Comparison of ENCODE assay signal across 8 cellular contexts in genomic region chr17:81142301-81143199, GRCh38. TPM values are rescaled to one million over a fixed set of nuclear protein-coding genes. Genes with fewer than 3 reads are reported as not detected.
DNase-seq lines count a peak whose midpoint lies in the region; ATAC-seq and TF ChIP-seq lines count a peak whose summit lies in the region.

No MANE protein-coding gene starts in this region.

- 35 to 41% methylated on average over 25 of the region's 25 CpGs for WGBS in heart right ventricle, 2 donors

- H3K36me3 ChIP-seq in heart right ventricle: no peaks in the 10 kb centered on the region

- H3K27ac ChIP-seq in heart right ventricle: no peak overlapping the region

- intact Hi-C loops in heart right ventricle (cut with DNase I): loop anchor here in 9 of 10 donors (1.0 to 10.0 kb wide), 12 partner anchors 52 to 392 kb away; partner anchors contain the start of gene CEP131 (in 1 of the 9)

- H3K4me3 ChIP-seq in heart right ventricle: no peak overlapping the region

- no peaks in the 10 kb centered on the region for H3K27me3 ChIP-seq in heart right ventricle

- peak; percentile 47 to 77 (median 75) for TF ChIP-seq CTCF in heart right ventricle (IDR thresholded peaks at IDR 0.05)

- H3K4me1 ChIP-seq in heart right ventricle: peaks cover 0 to 9% (median 9%) of the 10 kb centered on the region in 9 donors

- DNase-seq in EL (peak; percentile 76), NCI-H1092 (lab: John Stamatoyannopoulos, UW) (peak; percentile 71), SKM-1 treated with dmso at 0.1 percent for 144 hours (lab: John Stamatoyannopoulos, UW; ENCODE audit: unreplicated experiment) (peak; percentile 60), amniotic epithelial cell (ENCODE audit: low read depth) (peak; percentile 68), heart right ventricle (peak; percentile 81 to 82), retina (peak; percentile 77)

- no peaks in the 10 kb centered on the region for H3K9me3 ChIP-seq in heart right ventricle

- ATAC-seq in heart right ventricle: peak; percentile 89 to 98 (median 92)
- no peak for ATAC-seq in HG03139 (IDR thresholded peaks at IDR 0.05; ENCODE audit: unreplicated experiment)
- ATAC-seq in GM21423 (IDR thresholded peaks at IDR 0.05; ENCODE audit: unreplicated experiment): no peak

RNA-seq across cellular contexts. Expression of gene PVALEF, which starts 22.8 kb away (rescaled TPM):
- not detected for total RNA-seq in heart right ventricle
- not detected for polyA plus RNA-seq in heart right ventricle

RNA-seq across cellular contexts. Expression of gene AATK, which starts 23.5 kb away (rescaled TPM):
- total RNA-seq in heart right ventricle: 1 to 10 TPM; 3.5 to 8.5 (median 6.2) TPM
- polyA plus RNA-seq in heart right ventricle: 1 to 10 TPM; 1.5 to 6.5 TPM

Comparison
In these comparisons a context has a peak if more than half of its experiments do, and no peak if none do; other contexts are left out.
1. ATAC-seq: peak in heart right ventricle (8 of 8); none in HG03139 (single experiment) and GM21423 (single experiment).
2. Peak in every context shown above with its lines, with median percentiles within 50 percentile points of each other: DNase-seq.